8 cellular contexts compared by ENCODE assay signal in the genomic region with DNA sequence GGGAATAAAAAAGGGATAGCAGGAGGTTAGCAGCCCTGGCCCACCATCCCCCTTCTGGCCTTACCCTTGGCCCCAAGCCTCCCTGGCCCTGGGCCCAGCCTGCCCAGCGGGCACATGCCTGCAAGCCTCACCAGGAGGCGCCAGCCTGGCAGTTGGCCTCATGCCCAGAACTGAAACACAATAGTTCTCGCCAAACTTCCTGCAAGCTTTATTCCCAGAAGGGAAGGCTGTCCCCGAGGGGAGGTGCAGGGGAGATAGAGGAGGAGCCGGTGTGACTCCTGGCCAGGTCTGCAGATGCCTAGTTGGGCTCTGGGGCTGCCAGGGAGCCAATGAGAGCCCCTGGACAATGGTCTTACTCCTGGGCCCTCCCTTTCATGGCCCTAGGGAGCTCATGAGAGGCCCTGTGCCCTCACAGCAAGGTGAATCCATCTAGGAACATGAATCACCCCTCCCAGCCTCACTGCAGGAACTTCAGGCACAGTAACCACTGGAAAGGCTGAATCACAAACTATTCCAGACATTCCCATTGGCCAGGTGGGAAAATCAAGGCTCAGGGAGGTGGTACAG. TPM values are rescaled to one million over a fixed set of nuclear protein-coding genes. Genes with fewer than 3 reads are reported as not detected.
DNase-seq lines count a peak whose midpoint lies in the region; ATAC-seq and TF ChIP-seq lines count a peak whose summit lies in the region.

No MANE protein-coding gene starts in this region.

- peaks cover 6% of the 10 kb centered on the region for H3K4me1 Mint-ChIP-seq in activated CD4-positive, alpha-beta T cell treated with anti-CD3 and anti-CD28 coated beads for 36 hours

- POLR2A ChIA-PET in activated CD4-positive, alpha-beta T cell treated with anti-CD3 and anti-CD28 coated beads for 36 hours (lab: Charles Lee): no interaction called here

- no peak overlapping the region for H2AFZ ChIP-seq in hepatocyte

- no peaks in the 10 kb centered on the region for H3K9me3 Mint-ChIP-seq in activated CD4-positive, alpha-beta T cell treated with anti-CD3 and anti-CD28 coated beads for 36 hours (ENCODE audit: low read depth)

- WGBS in hepatocyte (ENCODE audit: low lambda C conversion rate, missing lambda C conversion rate): 74% methylated on average over 5 of the region's 5 CpGs
- 37 to 50% methylated on average over 2 to 5 of the region's 5 CpGs for WGBS in testis, 2 donors

- H3K9me3 ChIP-seq in ascending aorta (no peaks in the 10 kb centered on the region), hepatocyte (ENCODE audit: low read depth) (no peaks in the 10 kb centered on the region), testis (no peaks in the 10 kb centered on the region)

- peaks cover 20 to 32% of the 10 kb centered on the region in 2 donors for H3K4me1 ChIP-seq in ascending aorta
- H3K4me1 ChIP-seq in hepatocyte (ENCODE audit: insufficient read depth): peaks cover 18% of the 10 kb centered on the region
- peaks cover 14% of the 10 kb centered on the region for H3K4me1 ChIP-seq in testis

- no peak overlapping the region for H3K27ac Mint-ChIP-seq in activated CD4-positive, alpha-beta T cell treated with anti-CD3 and anti-CD28 coated beads for 36 hours

- no peaks in the 10 kb centered on the region for H4K20me1 ChIP-seq in hepatocyte (ENCODE audit: insufficient read depth, poor library complexity, severe bottlenecking)

- H3K9me2 ChIP-seq in hepatocyte (replicated peaks; ENCODE audit: insufficient read depth): no peaks in the 10 kb centered on the region

- no peak overlapping the region for H3K4me3 Mint-ChIP-seq in activated CD4-positive, alpha-beta T cell treated with anti-CD3 and anti-CD28 coated beads for 36 hours

- TF ChIP-seq CTCF in ascending aorta (IDR thresholded peaks at IDR 0.05) (peak; percentile 60 to 63 (median 63)), hepatocyte (IDR thresholded peaks at IDR 0.05; ENCODE audit: poor library complexity) (no peak), testis (IDR thresholded peaks at IDR 0.05) (peak in 2 of 3 experiments; percentile 23 to 26)

- DNase-seq in DMS79 treated with DMSO at 0.1 percent for 48 hours (lab: John Stamatoyannopoulos, UW): peak; percentile 86
- peak; percentile 95 for DNase-seq in NCI-H2081 treated with DMSO at 0.1 percent for 48 hours (lab: John Stamatoyannopoulos, UW)
- DNase-seq in ascending aorta (ENCODE audit: low spot score in 2 of 2): peak; percentile 47 to 91
- peak; percentile 52 for DNase-seq in hepatocyte (ENCODE audit: low spot score)
- peak; percentile 86 for DNase-seq in testis
- DNase-seq in stimulated activated CD4-positive, alpha-beta T cell treated with anti-CD3 and anti-CD28 coated beads, Interleukin-1b, Interleukin-23, amount 100 ng/mL, for 48 hours: no peak
- DNase-seq in activated CD4-positive, alpha-beta T cell treated with anti-CD3 and anti-CD28 coated beads for 36 hours: no peak

- ATAC-seq in activated CD4-positive, alpha-beta T cell treated with anti-CD3 and anti-CD28 coated beads for 36 hours: no peak
- no peak for ATAC-seq in GM21619 (IDR thresholded peaks at IDR 0.05; ENCODE audit: unreplicated experiment)

- H3K36me3 ChIP-seq in ascending aorta: no peaks in the 10 kb centered on the region
- no peaks in the 10 kb centered on the region for H3K36me3 ChIP-seq in hepatocyte (replicated peaks; ENCODE audit: insufficient read depth, low read depth)
- H3K36me3 ChIP-seq in testis (ENCODE audit: low read depth, missing control alignments): no peaks in the 10 kb centered on the region

- H3K27me3 Mint-ChIP-seq in activated CD4-positive, alpha-beta T cell treated with anti-CD3 and anti-CD28 coated beads for 36 hours: peaks cover 17% of the 10 kb centered on the region

- CTCF ChIA-PET in activated CD4-positive, alpha-beta T cell treated with anti-CD3 and anti-CD28 coated beads for 36 hours (lab: Charles Lee): interaction anchor here (0.6 to 1.2 kb wide), 3 partner anchors 80 to 1612 kb away, joined by 3 read pairs; no protein-coding TSS in a partner anchor

- H3K4me2 ChIP-seq in hepatocyte: no peak overlapping the region

- no peaks in the 10 kb centered on the region for H3K27me3 ChIP-seq in ascending aorta
- H3K27me3 ChIP-seq in hepatocyte: no peaks in the 10 kb centered on the region
- H3K27me3 ChIP-seq in testis: no peaks in the 10 kb centered on the region

- H3K79me2 ChIP-seq in hepatocyte: no peaks in the 10 kb centered on the region

- no peak for TF ChIP-seq POLR2A in testis (IDR thresholded peaks at IDR 0.05)

- no peaks in the 10 kb centered on the region for H3K36me3 Mint-ChIP-seq in activated CD4-positive, alpha-beta T cell treated with anti-CD3 and anti-CD28 coated beads for 36 hours (ENCODE audit: low read depth)

- peak overlapping the region; percentile 36 to 51 for H3K27ac ChIP-seq in ascending aorta
- no peak overlapping the region for H3K27ac ChIP-seq in hepatocyte
- H3K27ac ChIP-seq in testis: no peak overlapping the region

- H3K4me3 ChIP-seq in ascending aorta (no peak overlapping the region), hepatocyte (no peak overlapping the region), testis (no peak overlapping the region)

- intact Hi-C loops in ascending aorta (cut with DNase I): loop anchor here (2.0 kb wide), 2 partner anchors 35 to 61 kb away; no protein-coding TSS in a partner anchor
- intact Hi-C loops in testis (cut with DNase I; ENCODE audit: low total_unique reads): no loop called here
- intact Hi-C loops in activated CD4-positive, alpha-beta T cell treated with anti-CD3 and anti-CD28 coated beads for 36 hours (cut with DNase I, micrococcal nuclease): no loop called here

RNA-seq across cellular contexts. Expression of a gene that starts 4.0 kb away (rescaled TPM):
- not detected for total RNA-seq in ascending aorta
- total RNA-seq in hepatocyte: 0.32 and 0.63 TPM in 2 replicates
- polyA plus RNA-seq in hepatocyte: 0.86 and 1.3 TPM in 2 replicates
- 10 to 100 TPM; 11.6 to 18.5 TPM for total RNA-seq in testis
- polyA plus RNA-seq in testis (ENCODE audit: insufficient read depth, low read depth, low replicate concordance): 41.3 TPM
- total RNA-seq in activated CD4-positive, alpha-beta T cell treated with anti-CD3 and anti-CD28 coated beads for 36 hours: not detected

RNA-seq across cellular contexts. Expression of a gene that starts 37.5 kb away (rescaled TPM):
- total RNA-seq in ascending aorta (not detected), hepatocyte (13.6 and 31.5 TPM in 2 replicates), testis (1 to 10 TPM; 4.1 to 9.3 TPM)
- polyA plus RNA-seq in hepatocyte (37.1 and 56.6 TPM in 2 replicates), testis (ENCODE audit: insufficient read depth, low read depth, low replicate concordance) (14.1 TPM)
- not detected for total RNA-seq in activated CD4-positive, alpha-beta T cell treated with anti-CD3 and anti-CD28 coated beads for 36 hours

Comparison
In these comparisons a context has a peak if more than half of its experiments do, and no peak if none do; other contexts are left out.
1. DNase-seq: peak in DMS79 treated with DMSO at 0.1 percent for 48 hours (single experiment), NCI-H2081 treated with DMSO at 0.1 percent for 48 hours (single experiment), ascending aorta (2 of 2), hepatocyte (single experiment) and testis (single experiment); none in stimulated activated CD4-positive, alpha-beta T cell treated with anti-CD3 and anti-CD28 coated beads, Interleukin-1b, Interleukin-23, amount 100 ng/mL, for 48 hours (single experiment) and activated CD4-positive, alpha-beta T cell treated with anti-CD3 and anti-CD28 coated beads for 36 hours (single experiment).
2. H3K27ac ChIP-seq: peak in ascending aorta (2 of 2); none in hepatocyte (single experiment) and testis (0 of 2).